Comparison of ENCODE assay signal across 7 cellular contexts in the genomic region with DNA sequence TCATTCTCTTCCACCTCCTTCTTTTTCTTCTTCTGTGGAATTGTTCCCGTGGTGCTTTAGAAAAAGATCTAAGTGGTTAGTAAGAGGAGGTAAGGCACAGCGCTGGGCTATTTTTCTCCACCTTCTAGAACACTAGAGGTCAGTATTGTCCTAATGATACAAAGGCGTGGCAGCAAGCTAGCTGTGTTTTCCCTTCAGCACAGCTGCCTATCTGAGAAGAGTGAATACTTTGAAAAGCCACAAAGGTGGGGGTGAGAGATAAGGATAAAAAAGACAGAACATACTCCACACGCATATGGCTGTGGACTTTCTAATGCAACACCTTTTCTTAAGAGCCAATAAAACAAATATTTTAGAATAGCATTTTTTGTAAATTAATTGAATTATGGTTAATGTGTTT. TPM values are rescaled to one million over a fixed set of nuclear protein-coding genes. Genes with fewer than 3 reads are reported as not detected.
A peak's percentile ranks its signal among the peaks of the same experiment; 100 is the strongest.
DNase-seq lines count a peak whose midpoint lies in the region; ATAC-seq lines count a peak whose summit lies in the region.

No MANE protein-coding gene starts in this region.

- H3K4me3 Mint-ChIP-seq in activated CD8-positive, alpha-beta memory T cell treated with anti-CD3 and anti-CD28 coated beads, Interleukin-2, amount 10 ng/mL, durations not matched to agents 7 days and 5 days: no peak overlapping the region

- DNase-seq in NCI-H1417 (lab: John Stamatoyannopoulos, UW) (peak in 2 of 3 experiments; percentile 67 to 73), SHP77 treated with DMSO at 0.1 percent for 48 hours (lab: John Stamatoyannopoulos, UW) (peak; percentile 56), fibroblast of peridontal ligament (ENCODE audit: extremely low read depth) (peak; percentile 50), posterior cingulate gyrus (peak in 6 of 10 donors; percentile 15 to 80 (median 30))
- DNase-seq in activated CD8-positive, alpha-beta memory T cell treated with anti-CD3 and anti-CD28 coated beads, Interleukin-2, amount 10 ng/mL, durations not matched to agents 7 days and 5 days: no peak

- H3K4me1 Mint-ChIP-seq in activated CD8-positive, alpha-beta memory T cell treated with anti-CD3 and anti-CD28 coated beads, Interleukin-2, amount 10 ng/mL, durations not matched to agents 7 days and 5 days: no peaks in the 10 kb centered on the region

- no peaks in the 10 kb centered on the region for H3K36me3 Mint-ChIP-seq in activated CD8-positive, alpha-beta memory T cell treated with anti-CD3 and anti-CD28 coated beads, Interleukin-2, amount 10 ng/mL, durations not matched to agents 7 days and 5 days

- H3K27ac Mint-ChIP-seq in activated CD8-positive, alpha-beta memory T cell treated with anti-CD3 and anti-CD28 coated beads, Interleukin-2, amount 10 ng/mL, durations not matched to agents 7 days and 5 days: no peak overlapping the region

- H3K27me3 Mint-ChIP-seq in activated CD8-positive, alpha-beta memory T cell treated with anti-CD3 and anti-CD28 coated beads, Interleukin-2, amount 10 ng/mL, durations not matched to agents 7 days and 5 days: peaks cover 17% of the 10 kb centered on the region

- peak; percentile 90 for ATAC-seq in GM18502 (IDR thresholded peaks at IDR 0.05; ENCODE audit: poor library complexity, unreplicated experiment)
- peak; percentile 93 for ATAC-seq in HG02642 (IDR thresholded peaks at IDR 0.05; ENCODE audit: poor library complexity, unreplicated experiment)
- ATAC-seq in activated CD8-positive, alpha-beta memory T cell treated with anti-CD3 and anti-CD28 coated beads, Interleukin-2, amount 10 ng/mL, durations not matched to agents 7 days and 5 days: no peak

- H3K9me3 Mint-ChIP-seq in activated CD8-positive, alpha-beta memory T cell treated with anti-CD3 and anti-CD28 coated beads, Interleukin-2, amount 10 ng/mL, durations not matched to agents 7 days and 5 days (ENCODE audit: low read depth): no peaks in the 10 kb centered on the region

- CTCF ChIA-PET in activated CD8-positive, alpha-beta memory T cell treated with anti-CD3 and anti-CD28 coated beads, Interleukin-2, amount 10 ng/mL, durations not matched to agents 7 days and 5 days (lab: Charles Lee): no interaction called here

- intact Hi-C loops in posterior cingulate gyrus (cut with DNase I): no loop called here

RNA-seq across cellular contexts. Expression of gene CNTNAP5, which starts 2.1 kb away (rescaled TPM):
- not detected for total RNA-seq in activated CD8-positive, alpha-beta memory T cell treated with anti-CD3 and anti-CD28 coated beads, Interleukin-2, amount 10 ng/mL, durations not matched to agents 7 days and 5 days
